In the genomic region with DNA sequence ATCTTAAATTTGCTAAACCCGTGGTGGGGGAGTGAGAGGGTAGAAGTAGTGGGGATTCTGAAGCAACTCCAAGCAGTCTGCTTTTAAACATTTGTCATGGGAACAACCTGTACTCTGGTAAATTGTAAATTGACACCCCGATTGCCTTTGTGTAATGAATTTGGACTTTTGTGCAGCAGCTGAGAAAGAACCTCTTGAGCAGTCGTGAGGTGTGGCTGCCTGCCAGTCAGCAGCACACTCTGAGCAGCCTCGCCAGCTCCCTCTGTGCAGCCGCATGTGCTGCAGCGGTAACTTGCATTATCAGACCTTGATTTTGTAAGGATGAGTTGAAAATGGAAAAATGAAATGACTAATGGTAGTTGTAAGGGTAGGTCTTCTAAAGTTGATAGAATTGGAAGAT, we compare ENCODE assay signal across 8 cellular contexts.
DNase-seq lines count a peak whose midpoint lies in the region; ATAC-seq, FAIRE-seq and TF ChIP-seq lines count a peak whose summit lies in the region.

No MANE protein-coding gene starts in this region.

- H3K27ac Mint-ChIP-seq in activated CD8-positive, alpha-beta memory T cell treated with anti-CD3 and anti-CD28 coated beads, Interleukin-2, amount 10 ng/mL, durations not matched to agents 7 days and 5 days, result peak overlapping the region; percentile 80

- peak; percentile 74 for DNase-seq in activated CD8-positive, alpha-beta memory T cell treated with anti-CD3 and anti-CD28 coated beads, Interleukin-2, amount 10 ng/mL, durations not matched to agents 7 days and 5 days
- no peak for DNase-seq in activated CD8-positive, alpha-beta memory T cell treated with anti-CD3 and anti-CD28 coated beads for 24 hours
- DNase-seq in activated CD4-positive, alpha-beta T cell treated with anti-CD3 and anti-CD28 coated beads for 4 hours, result peak; percentile 36 to 50
- peak; percentile 72 for DNase-seq in fibroblast of mammary gland (ENCODE audit: low read depth)
- no peak for DNase-seq in GM12892 (ENCODE audit: insufficient read length)
- no peak for DNase-seq in 8988T

- no peaks in the 10 kb centered on the region for H3K9me3 Mint-ChIP-seq in activated CD8-positive, alpha-beta memory T cell treated with anti-CD3 and anti-CD28 coated beads, Interleukin-2, amount 10 ng/mL, durations not matched to agents 7 days and 5 days (ENCODE audit: low read depth)

- CTCF ChIA-PET in activated CD8-positive, alpha-beta memory T cell treated with anti-CD3 and anti-CD28 coated beads, Interleukin-2, amount 10 ng/mL, durations not matched to agents 7 days and 5 days (lab: Charles Lee), result interaction anchor here (0.7 to 4.5 kb wide), 8 partner anchors 20 to 101 kb away, joined by 3 to 20 read pairs (median 4); no protein-coding TSS in a partner anchor

- no peak overlapping the region for H3K9ac ChIP-seq in rectal smooth muscle tissue (ENCODE audit: low read length)

- peak; percentile 64 for ATAC-seq in activated CD8-positive, alpha-beta memory T cell treated with anti-CD3 and anti-CD28 coated beads, Interleukin-2, amount 10 ng/mL, durations not matched to agents 7 days and 5 days
- ATAC-seq in HG03025 (IDR thresholded peaks at IDR 0.05; ENCODE audit: low FRiP score, unreplicated experiment), result no peak

- peak overlapping the region; percentile 21 for H3K27ac ChIP-seq in rectal smooth muscle tissue (ENCODE audit: low read depth, low read length)

- H3K36me3 Mint-ChIP-seq in activated CD8-positive, alpha-beta memory T cell treated with anti-CD3 and anti-CD28 coated beads, Interleukin-2, amount 10 ng/mL, durations not matched to agents 7 days and 5 days, result peaks cover 35% of the 10 kb centered on the region

- peak; percentile 3 for TF ChIP-seq CTCF in fibroblast of mammary gland (conservative IDR thresholded peaks at IDR 0.05; ENCODE audit: control insufficient read depth, insufficient read depth, low read depth, low read length)

- H3K27me3 Mint-ChIP-seq in activated CD8-positive, alpha-beta memory T cell treated with anti-CD3 and anti-CD28 coated beads, Interleukin-2, amount 10 ng/mL, durations not matched to agents 7 days and 5 days, result no peaks in the 10 kb centered on the region

- peaks cover 87% of the 10 kb centered on the region for H3K4me1 Mint-ChIP-seq in activated CD8-positive, alpha-beta memory T cell treated with anti-CD3 and anti-CD28 coated beads, Interleukin-2, amount 10 ng/mL, durations not matched to agents 7 days and 5 days

- peaks cover 24% of the 10 kb centered on the region for H3K4me1 ChIP-seq in rectal smooth muscle tissue (ENCODE audit: control insufficient read depth, insufficient read depth, low read length)

- H3K27me3 ChIP-seq in rectal smooth muscle tissue (ENCODE audit: control insufficient read depth, insufficient read depth, low read length), result no peaks in the 10 kb centered on the region

- no peak for TF ChIP-seq POLR2A in GM12892 (IDR thresholded peaks at IDR 0.05; ENCODE audit: low read depth, low read length)

- H3K4me3 ChIP-seq in fibroblast of mammary gland (ENCODE audit: control insufficient read depth, low read depth, low read length), result no peak overlapping the region
- H3K4me3 ChIP-seq in rectal smooth muscle tissue (ENCODE audit: low read length), result no peak overlapping the region

- H3K4me3 Mint-ChIP-seq in activated CD8-positive, alpha-beta memory T cell treated with anti-CD3 and anti-CD28 coated beads, Interleukin-2, amount 10 ng/mL, durations not matched to agents 7 days and 5 days, result peak overlapping the region; percentile 50

- peaks cover 4% of the 10 kb centered on the region for H3K36me3 ChIP-seq in rectal smooth muscle tissue (ENCODE audit: control insufficient read depth, insufficient read depth, low read length)

- no peak for FAIRE-seq in GM12892 (lab: Jason Lieb, UNC)

Comparison
In these comparisons a context has a peak if more than half of its experiments do, and no peak if none do; other contexts are left out.
1. DNase-seq: peak in activated CD8-positive, alpha-beta memory T cell treated with anti-CD3 and anti-CD28 coated beads, Interleukin-2, amount 10 ng/mL, durations not matched to agents 7 days and 5 days (single experiment), activated CD4-positive, alpha-beta T cell treated with anti-CD3 and anti-CD28 coated beads for 4 hours (2 of 2) and fibroblast of mammary gland (single experiment); none in activated CD8-positive, alpha-beta memory T cell treated with anti-CD3 and anti-CD28 coated beads for 24 hours (single experiment), GM12892 (single experiment) and 8988T (single experiment).